In genomic region chr13:90485441-90485840, GRCh38 we compare ENCODE assay signal across 13 cellular contexts.
DNase-seq lines count a peak whose midpoint lies in the region; ATAC-seq and TF ChIP-seq lines count a peak whose summit lies in the region.
"Had no signal": no experiment of that assay in that cellular context is flagged by ENCODE, and none has a peak within 500 bp of the region (broad histone marks: within the 10 kb centered on the region; RNA-seq: fewer than 3 reads in every experiment).

No MANE protein-coding gene starts in this region.

- TF ChIP-seq CTCF in BJ (IDR thresholded peaks at IDR 0.05; ENCODE audit: insufficient read depth, low read depth, low read length): no peak

- H3K9me3 Mint-ChIP-seq in stimulated activated memory B cell treated with anti-CD40 and anti-IgM and Interleukin-4, amounts not matched to agents 10 μg/mL and 1 μg/mL and 100 μg/mL, for 72 hours: peaks cover 4% of the 10 kb centered on the region

- CTCF ChIA-PET in BJ (lab: Yijun Ruan, JAX): no interaction called here

- no peak overlapping the region for H3K27ac Mint-ChIP-seq in stimulated activated memory B cell treated with anti-CD40 and anti-IgM and Interleukin-4, amounts not matched to agents 10 μg/mL and 1 μg/mL and 100 μg/mL, for 72 hours
- H3K27ac Mint-ChIP-seq: activated CD8-positive, alpha-beta T cell treated with anti-CD3 and anti-CD28 coated beads, Interleukin-2, amount 10 ng/mL, durations not matched to agents 7 days and 5 days; activated naive CD8-positive, alpha-beta T cell had no signal

- H3K4me3 ChIP-seq in BJ (ENCODE audit: low read depth, low read length) (no peak overlapping the region), neuronal stem cell (ENCODE audit: low read length in 2 of 2) (no peak overlapping the region), MG63 (no peak overlapping the region)
- H3K4me3 ChIP-seq: lung had no signal

- no peak overlapping the region for H2BK12ac ChIP-seq in neuronal stem cell (ENCODE audit: low read length)

- no peaks in the 10 kb centered on the region for H3K4me1 Mint-ChIP-seq in stimulated activated memory B cell treated with anti-CD40 and anti-IgM and Interleukin-4, amounts not matched to agents 10 μg/mL and 1 μg/mL and 100 μg/mL, for 72 hours

- H3K36me3 Mint-ChIP-seq in stimulated activated memory B cell treated with anti-CD40 and anti-IgM and Interleukin-4, amounts not matched to agents 10 μg/mL and 1 μg/mL and 100 μg/mL, for 72 hours: no peaks in the 10 kb centered on the region
- H3K36me3 Mint-ChIP-seq: activated naive CD8-positive, alpha-beta T cell had no signal

- no peak overlapping the region for H4K8ac ChIP-seq in neuronal stem cell (ENCODE audit: low read depth, low read length)

- H3K4me2 ChIP-seq in neuronal stem cell (ENCODE audit: insufficient read depth, low read length, poor library complexity, severe bottlenecking): no peak overlapping the region

- peak overlapping the region; percentile 70 for H2AFZ ChIP-seq in neuronal stem cell (ENCODE audit: low read length)

- H3K27me3 ChIP-seq in BJ (ENCODE audit: control insufficient read depth, insufficient read depth, low read length): no peaks in the 10 kb centered on the region
- H3K27me3 ChIP-seq in neuronal stem cell (ENCODE audit: control insufficient read depth in 3 of 3, insufficient read depth in 3 of 3, low read depth in 1 of 3, low read length in 3 of 3): no peaks in the 10 kb centered on the region
- H3K27me3 ChIP-seq in MG63: no peaks in the 10 kb centered on the region

- no peaks in the 10 kb centered on the region for H3K27me3 Mint-ChIP-seq in stimulated activated memory B cell treated with anti-CD40 and anti-IgM and Interleukin-4, amounts not matched to agents 10 μg/mL and 1 μg/mL and 100 μg/mL, for 72 hours
- H3K27me3 Mint-ChIP-seq: activated naive CD8-positive, alpha-beta T cell had no signal

- POLR2A ChIA-PET in BJ (lab: Charles Lee): no interaction called here

- no peak overlapping the region for H3K9ac ChIP-seq in neuronal stem cell (ENCODE audit: low read depth, low read length, poor library complexity)

- no peak overlapping the region for H2BK5ac ChIP-seq in neuronal stem cell (ENCODE audit: low read length)

- no peak overlapping the region for H4K91ac ChIP-seq in neuronal stem cell (ENCODE audit: low read depth, low read length, poor library complexity)

- H3K9me3 ChIP-seq in neuronal stem cell (replicated peaks in 1 of 2; ENCODE audit: control insufficient read depth in 2 of 2, insufficient read depth in 1 of 2, low read depth in 1 of 2, low read length in 2 of 2) (peaks cover 2 to 6% of the 10 kb centered on the region in 2 donors), MG63 (no peaks in the 10 kb centered on the region)

- H2AK5ac ChIP-seq in neuronal stem cell (ENCODE audit: low read depth, low read length): no peak overlapping the region

- H3K27ac ChIP-seq in epithelial cell of prostate (peak overlapping the region; percentile 4), neuronal stem cell (replicated peaks; ENCODE audit: low read length) (no peak overlapping the region)

- H2BK120ac ChIP-seq in neuronal stem cell (ENCODE audit: low read depth, low read length): no peak overlapping the region

- DNase-seq in BJ (ENCODE audit: low read depth): peak; percentile 92
- DNase-seq in NCI-H460 (ENCODE audit: extremely low read depth, low read depth): peak; percentile 54
- peak; percentile 22 for DNase-seq in epithelial cell of prostate (ENCODE audit: low read depth, low spot score)
- DNase-seq in neuronal stem cell (ENCODE audit: low spot score): no peak
- no peak for DNase-seq in head of caudate nucleus
- no peak for DNase-seq in MG63
- DNase-seq: activated CD8-positive, alpha-beta T cell treated with anti-CD3 and anti-CD28 coated beads, Interleukin-2, amount 10 ng/mL, durations not matched to agents 7 days and 5 days; NCI-H345; retina had no signal

- no peaks in the 10 kb centered on the region for H3K36me3 ChIP-seq in BJ (ENCODE audit: control insufficient read depth, insufficient read depth, low read length)
- no peaks in the 10 kb centered on the region for H3K36me3 ChIP-seq in neuronal stem cell (replicated peaks in 1 of 2; ENCODE audit: control insufficient read depth in 2 of 2, insufficient read depth in 2 of 2, low read length in 2 of 2)
- H3K36me3 ChIP-seq in MG63: no peaks in the 10 kb centered on the region

- H3K23ac ChIP-seq in neuronal stem cell (ENCODE audit: low read depth, low read length, poor library complexity): no peak overlapping the region

- no peak overlapping the region for H3K18ac ChIP-seq in neuronal stem cell (ENCODE audit: low read length)

- no peak overlapping the region for H2BK15ac ChIP-seq in neuronal stem cell (ENCODE audit: low read length)

- H3K4me3 Mint-ChIP-seq in stimulated activated memory B cell treated with anti-CD40 and anti-IgM and Interleukin-4, amounts not matched to agents 10 μg/mL and 1 μg/mL and 100 μg/mL, for 72 hours: no peak overlapping the region
- H3K4me3 Mint-ChIP-seq: activated CD8-positive, alpha-beta T cell treated with anti-CD3 and anti-CD28 coated beads, Interleukin-2, amount 10 ng/mL, durations not matched to agents 7 days and 5 days; activated naive CD8-positive, alpha-beta T cell had no signal

- no peaks in the 10 kb centered on the region for H3K4me1 ChIP-seq in neuronal stem cell (ENCODE audit: control insufficient read depth in 2 of 2, insufficient read depth in 1 of 2, low read depth in 1 of 2, low read length in 2 of 2)

- intact Hi-C loops in head of caudate nucleus (cut with DNase I): no loop called here

- H3K4ac ChIP-seq in neuronal stem cell (ENCODE audit: low read length): no peak overlapping the region

- ATAC-seq in stimulated activated memory B cell treated with anti-CD40 and anti-IgM and Interleukin-4, amounts not matched to agents 10 μg/mL and 1 μg/mL and 100 μg/mL, for 72 hours: no peak
- no peak for ATAC-seq in HG03135 (IDR thresholded peaks at IDR 0.05; ENCODE audit: unreplicated experiment)
- ATAC-seq: activated CD8-positive, alpha-beta T cell treated with anti-CD3 and anti-CD28 coated beads, Interleukin-2, amount 10 ng/mL, durations not matched to agents 7 days and 5 days had no signal

- H3K79me1 ChIP-seq in neuronal stem cell (ENCODE audit: low read depth, low read length): no peaks in the 10 kb centered on the region

- no peak overlapping the region for H3K14ac ChIP-seq in neuronal stem cell (ENCODE audit: low read length)

Comparison
In these comparisons a context has a peak if more than half of its experiments do, and no peak if none do; other contexts are left out.
1. DNase-seq: peak in BJ (single experiment), NCI-H460 (single experiment) and epithelial cell of prostate (single experiment); none in neuronal stem cell (single experiment), head of caudate nucleus (0 of 42) and MG63 (single experiment).